ENCODE assay signal across 25 cellular contexts in genomic region chr12:67789266-67789665, GRCh38.
"Had no signal": no experiment of that assay in that cellular context is flagged by ENCODE, and none has a peak within 500 bp of the region (broad histone marks: within the 10 kb centered on the region; RNA-seq: fewer than 3 reads in every experiment).

No MANE protein-coding gene starts in this region.

- H2AFZ ChIP-seq: neural progenitor cell, parathyroid adenoma had no signal

- H3K27me3 ChIP-seq: colonic mucosa, esophagus squamous epithelium, neural progenitor cell, sigmoid colon, spleen, testis, tibial artery had no signal

- ATAC-seq: left ventricle myocardium superior; lower lobe of right lung; right cardiac atrium; stimulated activated memory B cell treated with anti-CD40 and anti-IgM and Interleukin-4, amounts not matched to agents 10 μg/mL and 1 μg/mL and 100 μg/mL, for 72 hours; stimulated activated naive CD8-positive, alpha-beta T cell treated with anti-CD3 and anti-CD28 coated beads, Interleukin-15, Interleukin-2, amounts not matched to agents 100 U/mL and 50 U/mL, for 24 hours had no signal

- H3K4me1 ChIP-seq: colonic mucosa, esophagus squamous epithelium, lower lobe of right lung, neural progenitor cell, parathyroid adenoma, spleen, testis had no signal

- FAIRE-seq: endothelial cell of umbilical vein had no signal

- H3K9me3 ChIP-seq: colonic mucosa, esophagus squamous epithelium, lower lobe of right lung, sigmoid colon, testis, tibial artery had no signal

- DNase-seq: colonic mucosa; effector memory CD4-positive, alpha-beta T cell; erythroblast; esophagus squamous epithelium; foreskin melanocyte; hypothalamus; immature natural killer cell; islet precursor cell; kidney glomerular epithelial cell; left ventricle myocardium superior; lower lobe of right lung; naive B cell; right cardiac atrium; sigmoid colon; spleen; stimulated activated CD4-positive, alpha-beta T cell treated with anti-CD3 and anti-CD28 coated beads, Interleukin-4, amount 100 ng/mL, for 4 hours; stimulated activated naive CD8-positive, alpha-beta T cell treated with anti-CD3 and anti-CD28 coated beads, Interleukin-15, Interleukin-2, amounts not matched to agents 100 U/mL and 50 U/mL, for 24 hours; substantia nigra; testis; tibial artery had no signal

- H3K4me2 ChIP-seq: neural progenitor cell had no signal

- H3K4me3 ChIP-seq: colonic mucosa, esophagus squamous epithelium, lower lobe of right lung, neural progenitor cell, sigmoid colon, skin epidermis, spleen, testis, tibial artery had no signal

- H3K36me3 ChIP-seq: colonic mucosa, esophagus squamous epithelium, lower lobe of right lung, neural progenitor cell, sigmoid colon, spleen, tibial artery had no signal

- H3K27ac ChIP-seq: colonic mucosa, esophagus squamous epithelium, lower lobe of right lung, neural progenitor cell, parathyroid adenoma, sigmoid colon, skin epidermis, spleen, testis, tibial artery had no signal

- H3K9ac ChIP-seq: neural progenitor cell, parathyroid adenoma had no signal

- H3K79me2 ChIP-seq: parathyroid adenoma had no signal
